1 cellular context compared by ENCODE assay signal in genomic region chr1:112702420-112703261, GRCh38.
TF ChIP-seq lines count a peak whose summit lies in the region.

No MANE protein-coding gene starts in this region.

TF ChIP-seq in GM12878, 131 proteins besides CTCF, POLR2A, EP300 and RAD21:
- TF ChIP-seq CREB1 (IDR thresholded peaks at IDR 0.05; ENCODE audit: low read depth) (peak; percentile 15; the same call in 1 of the 2 replicates), YBX1 (IDR thresholded peaks at IDR 0.05) (no peak)
TF ChIP-seq in GM12878: peak in this region for 1.
